13 cellular contexts compared by ENCODE assay signal in genomic region chr7:38858281-38858884, GRCh38. TPM values are rescaled to one million over a fixed set of nuclear protein-coding genes. Genes with fewer than 3 reads are reported as not detected.
A peak's percentile ranks its signal among the peaks of the same experiment; 100 is the strongest.
DNase-seq lines count a peak whose midpoint lies in the region; ATAC-seq and TF ChIP-seq lines count a peak whose summit lies in the region.
"Had no signal": no experiment of that assay in that cellular context is flagged by ENCODE, and none has a peak within 500 bp of the region (broad histone marks: within the 10 kb centered on the region; RNA-seq: fewer than 3 reads in every experiment).

No MANE protein-coding gene starts in this region.

- no peaks in the 10 kb centered on the region for H3K9me3 Mint-ChIP-seq in activated CD8-positive, alpha-beta memory T cell treated with anti-CD3 and anti-CD28 coated beads, Interleukin-2, amount 10 ng/mL, durations not matched to agents 7 days and 5 days (ENCODE audit: low read depth)
- H3K9me3 Mint-ChIP-seq: T-cell had no signal

- peaks cover 18% of the 10 kb centered on the region for H3K36me3 Mint-ChIP-seq in T-helper 17 cell (ENCODE audit: low read depth)
- H3K36me3 Mint-ChIP-seq in activated CD8-positive, alpha-beta memory T cell treated with anti-CD3 and anti-CD28 coated beads, Interleukin-2, amount 10 ng/mL, durations not matched to agents 7 days and 5 days, result peaks cover 21% of the 10 kb centered on the region

- H3K27ac Mint-ChIP-seq in T-helper 17 cell, result no peak overlapping the region
- H3K27ac Mint-ChIP-seq in activated CD8-positive, alpha-beta memory T cell treated with anti-CD3 and anti-CD28 coated beads, Interleukin-2, amount 10 ng/mL, durations not matched to agents 7 days and 5 days, result no peak overlapping the region
- H3K27ac Mint-ChIP-seq: T-cell had no signal

- no peak overlapping the region for H3K4me3 Mint-ChIP-seq in T-helper 17 cell
- no peak overlapping the region for H3K4me3 Mint-ChIP-seq in activated CD8-positive, alpha-beta memory T cell treated with anti-CD3 and anti-CD28 coated beads, Interleukin-2, amount 10 ng/mL, durations not matched to agents 7 days and 5 days
- H3K4me3 Mint-ChIP-seq: T-cell had no signal

- no peak for TF ChIP-seq CTCF in HFF-Myc (IDR thresholded peaks at IDR 0.05; ENCODE audit: low read depth, low read length, missing control alignments)
- TF ChIP-seq CTCF in fibroblast of lung (conservative IDR thresholded peaks at IDR 0.05 in 1 of 2, IDR thresholded peaks at IDR 0.05 in 1 of 2; ENCODE audit: low read depth in 1 of 2, low read length in 2 of 2), result no peak

- H3K9ac ChIP-seq in fibroblast of lung (ENCODE audit: insufficient read depth, low read length), result no peak overlapping the region

- H3K4me1 ChIP-seq in fibroblast of lung (ENCODE audit: control insufficient read depth, extremely low read depth, insufficient read depth, low read length), result peaks cover 2% of the 10 kb centered on the region
- H3K4me1 ChIP-seq: testis had no signal

- no peaks in the 10 kb centered on the region for H3K27me3 ChIP-seq in fibroblast of lung (ENCODE audit: control insufficient read depth, insufficient read depth, low read length)
- H3K27me3 ChIP-seq: testis had no signal

- DNase-seq in HFF-Myc (ENCODE audit: extremely low read depth, low read depth), result peak; percentile 5
- DNase-seq in NCI-H774 (lab: John Stamatoyannopoulos, UW), result peak; percentile 68
- peak; percentile 51 to 54 for DNase-seq in fibroblast of lung (ENCODE audit: low read depth in 2 of 2)
- peak; percentile 5 for DNase-seq in skeletal muscle cell (ENCODE audit: low read depth)
- DNase-seq in T-helper 17 cell, result no peak
- no peak for DNase-seq in central memory CD4-positive, alpha-beta T cell
- DNase-seq in activated CD8-positive, alpha-beta memory T cell treated with anti-CD3 and anti-CD28 coated beads, Interleukin-2, amount 10 ng/mL, durations not matched to agents 7 days and 5 days, result no peak
- DNase-seq: activated T-cell treated with anti-CD3 and anti-CD28 coated beads, Interleukin-2, amount 50 U/mL, for 1 hour; left ventricle myocardium inferior; NCI-H1694 treated with DMSO at 0.1 percent for 48 hours; T-cell; testis had no signal

- no peaks in the 10 kb centered on the region for H3K36me3 ChIP-seq in fibroblast of lung (ENCODE audit: control insufficient read depth, insufficient read depth, low read length)

- H3K9me3 ChIP-seq in fibroblast of lung (ENCODE audit: control insufficient read depth, insufficient read depth, low read depth, low read length) (no peaks in the 10 kb centered on the region), T-helper 17 cell (ENCODE audit: control insufficient read depth, low read length, poor library complexity, severe bottlenecking) (no peaks in the 10 kb centered on the region)
- H3K9me3 ChIP-seq: left ventricle myocardium inferior, testis had no signal

- CTCF ChIA-PET in activated CD8-positive, alpha-beta memory T cell treated with anti-CD3 and anti-CD28 coated beads, Interleukin-2, amount 10 ng/mL, durations not matched to agents 7 days and 5 days (lab: Charles Lee), result no interaction called here

- H3K27me3 Mint-ChIP-seq in T-helper 17 cell, result no peaks in the 10 kb centered on the region
- H3K27me3 Mint-ChIP-seq in activated CD8-positive, alpha-beta memory T cell treated with anti-CD3 and anti-CD28 coated beads, Interleukin-2, amount 10 ng/mL, durations not matched to agents 7 days and 5 days, result no peaks in the 10 kb centered on the region
- H3K27me3 Mint-ChIP-seq: T-cell had no signal

- ATAC-seq in T-helper 17 cell (no peak), GM19455 (IDR thresholded peaks at IDR 0.05; ENCODE audit: unreplicated experiment) (no peak)
- ATAC-seq in activated CD8-positive, alpha-beta memory T cell treated with anti-CD3 and anti-CD28 coated beads, Interleukin-2, amount 10 ng/mL, durations not matched to agents 7 days and 5 days, result no peak
- ATAC-seq: T-cell had no signal

- H2AFZ ChIP-seq in fibroblast of lung (ENCODE audit: low read length), result no peak overlapping the region

- peak overlapping the region; percentile 69 for H3K27ac ChIP-seq in fibroblast of lung (ENCODE audit: insufficient read depth, low read length)
- H3K27ac ChIP-seq: left ventricle myocardium inferior, testis had no signal

- H3K79me2 ChIP-seq in fibroblast of lung (ENCODE audit: control insufficient read depth, insufficient read depth, low read length), result no peaks in the 10 kb centered on the region

- H3K4me1 Mint-ChIP-seq in T-helper 17 cell, result peaks cover 18% of the 10 kb centered on the region
- H3K4me1 Mint-ChIP-seq in activated CD8-positive, alpha-beta memory T cell treated with anti-CD3 and anti-CD28 coated beads, Interleukin-2, amount 10 ng/mL, durations not matched to agents 7 days and 5 days, result no peaks in the 10 kb centered on the region

- no peak overlapping the region for H3K4me3 ChIP-seq in HFF-Myc (replicated peaks; ENCODE audit: low read depth, low read length)
- H3K4me3 ChIP-seq in fibroblast of lung (replicated peaks in 1 of 4; ENCODE audit: control extremely low read depth in 1 of 4, insufficient read depth in 1 of 4, low read depth in 3 of 4, low read length in 4 of 4), result no peak overlapping the region
- H3K4me3 ChIP-seq in skeletal muscle cell (ENCODE audit: low read depth, low read length), result no peak overlapping the region
- H3K4me3 ChIP-seq: left ventricle myocardium inferior, testis had no signal

- no peaks in the 10 kb centered on the region for H4K20me1 ChIP-seq in fibroblast of lung (ENCODE audit: control insufficient read depth, extremely low read depth, insufficient read depth, low read length)

- no peak overlapping the region for H3K4me2 ChIP-seq in fibroblast of lung (ENCODE audit: extremely low read depth, insufficient read depth, low read length)

RNA-seq across cellular contexts. Expression of gene VPS41, which starts 50.6 kb away (rescaled TPM):
- total RNA-seq in fibroblast of lung (66.7 and 91.9 TPM in 2 replicates), T-helper 17 cell (10 to 100 TPM; 45.8 to 46.1 TPM)
- polyA plus RNA-seq in fibroblast of lung, result 36.9 and 55.5 TPM in 2 replicates
- polyA plus RNA-seq in fibroblast of lung (2012), result 34.6 and 50.3 TPM in 2 replicates
- 9.4 and 21.7 TPM in 2 replicates for polyA minus RNA-seq in fibroblast of lung (ENCODE audit: low replicate concordance)
- 10 to 100 TPM; 56.3 to 59.4 TPM for total RNA-seq in activated CD8-positive, alpha-beta memory T cell treated with anti-CD3 and anti-CD28 coated beads, Interleukin-2, amount 10 ng/mL, durations not matched to agents 7 days and 5 days

Comparison
In these comparisons a context has a peak if more than half of its experiments do, and no peak if none do; other contexts are left out.
1. DNase-seq: peak in HFF-Myc (single experiment), NCI-H774 (single experiment), fibroblast of lung (2 of 2) and skeletal muscle cell (single experiment); none in T-helper 17 cell (0 of 3), central memory CD4-positive, alpha-beta T cell (single experiment) and activated CD8-positive, alpha-beta memory T cell treated with anti-CD3 and anti-CD28 coated beads, Interleukin-2, amount 10 ng/mL, durations not matched to agents 7 days and 5 days (single experiment).